8 cellular contexts compared by ENCODE assay signal in the genomic region with DNA sequence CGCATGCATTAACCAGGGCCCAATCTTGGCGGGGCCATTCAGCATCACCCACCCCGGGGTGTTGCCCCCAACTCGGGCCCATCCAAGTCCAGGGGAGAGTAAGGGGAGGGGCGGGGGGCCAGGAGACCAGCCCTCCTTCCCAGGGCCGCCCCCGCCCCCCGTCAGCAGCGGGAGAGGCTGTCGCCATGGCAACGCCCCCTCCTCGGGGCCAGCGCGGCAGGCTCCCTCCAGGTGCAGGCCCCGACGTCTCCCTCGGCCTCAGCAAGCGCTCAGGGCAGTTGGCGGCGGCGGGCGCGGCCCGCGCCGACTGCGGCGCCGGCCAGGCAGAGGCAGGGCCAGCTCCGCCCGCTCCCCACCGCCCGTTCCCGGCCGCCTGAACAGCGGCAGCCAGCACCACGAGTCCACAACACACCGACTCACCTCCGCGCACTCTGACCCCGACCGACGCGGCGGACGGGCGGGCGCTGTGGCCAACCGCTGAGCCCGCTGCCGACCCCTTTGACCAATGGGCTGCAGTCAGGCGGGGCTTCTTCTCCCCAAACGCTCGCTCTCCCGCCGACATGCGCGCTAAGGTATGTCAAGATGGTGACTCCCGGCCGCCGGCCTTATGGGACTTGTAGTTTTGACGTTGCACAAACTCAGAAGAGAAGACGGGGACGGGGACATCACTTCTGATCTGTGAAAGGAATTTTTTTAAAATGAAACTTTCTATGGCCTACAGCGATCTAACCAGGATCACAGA.
DNase-seq lines count a peak whose midpoint lies in the region; ATAC-seq and TF ChIP-seq lines count a peak whose summit lies in the region.

A gene with protein sequence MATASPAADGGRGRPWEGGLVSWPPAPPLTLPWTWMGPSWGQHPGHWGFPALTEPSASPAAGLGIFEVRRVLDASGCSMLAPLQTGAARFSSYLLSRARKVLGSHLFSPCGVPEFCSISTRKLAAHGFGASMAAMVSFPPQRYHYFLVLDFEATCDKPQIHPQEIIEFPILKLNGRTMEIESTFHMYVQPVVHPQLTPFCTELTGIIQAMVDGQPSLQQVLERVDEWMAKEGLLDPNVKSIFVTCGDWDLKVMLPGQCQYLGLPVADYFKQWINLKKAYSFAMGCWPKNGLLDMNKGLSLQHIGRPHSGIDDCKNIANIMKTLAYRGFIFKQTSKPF (minus strand): TSS at position 418 of the 742 bp plus-strand sequence. CDS start 231 bp downstream, at position 187.

- H3K27me3 Mint-ChIP-seq in central memory CD8-positive, alpha-beta T cell = no peaks in the 10 kb centered on the region

- peak within 1 kb of the TSS; percentile 97 for H3K4me3 ChIP-seq in AG09309 (ENCODE audit: control insufficient read depth, low read depth, low read length)

- peak within 1 kb of the TSS; percentile 90 for H3K4me3 Mint-ChIP-seq in central memory CD8-positive, alpha-beta T cell

- no peak for TF ChIP-seq CTCF in AG09309 (IDR thresholded peaks at IDR 0.05; ENCODE audit: control insufficient read depth, insufficient read depth, low read depth, low read length, missing control alignments)

- no peaks in the 10 kb centered on the region for H3K9me3 Mint-ChIP-seq in central memory CD8-positive, alpha-beta T cell

- DNase-seq in AG09309 (ENCODE audit: low read depth) = peak; percentile 87
- DNase-seq in NCI-H446 (lab: John Stamatoyannopoulos, UW) = peak; percentile 98 to 99
- peak; percentile 95 for DNase-seq in activated CD4-positive, CD25-positive, alpha-beta regulatory T cell treated with anti-CD3 and anti-CD28 coated beads, Interleukin-2, amount 50 U/mL, for 16 hours (ENCODE audit: low read depth, low spot score)
- DNase-seq in central memory CD8-positive, alpha-beta T cell (ENCODE audit: low spot score in 2 of 2) = peak; percentile 88 to 93
- peak; percentile 98 for DNase-seq in iris pigment epithelial cell (ENCODE audit: low read depth)
- peak; percentile 90 to 93 for DNase-seq in stimulated activated CD4-positive, alpha-beta T cell treated with anti-CD3 and anti-CD28 coated beads, Interleukin-12 subunit alpha, Interleukin-12 subunit beta, amount 100 ng/mL, for 24 hours (ENCODE audit: low read depth in 2 of 2)

- peaks cover 43% of the 10 kb centered on the region for H3K4me1 Mint-ChIP-seq in central memory CD8-positive, alpha-beta T cell

- H3K36me3 Mint-ChIP-seq in central memory CD8-positive, alpha-beta T cell (ENCODE audit: insufficient read depth) = peaks cover 6% of the 10 kb centered on the region

- ATAC-seq in GM19025 (IDR thresholded peaks at IDR 0.05; ENCODE audit: low read depth, unreplicated experiment) (peak; percentile 100), HG03342 (IDR thresholded peaks at IDR 0.05; ENCODE audit: unreplicated experiment) (peak; percentile 97)
- peak; percentile 99 for ATAC-seq in central memory CD8-positive, alpha-beta T cell (replicated peaks; ENCODE audit: extremely low read depth, poor library complexity, severe bottlenecking)

- peak within 1 kb of the TSS; percentile 95 for H3K27ac Mint-ChIP-seq in central memory CD8-positive, alpha-beta T cell (ENCODE audit: low read depth)

Comparison
In these comparisons a context has a peak if more than half of its experiments do, and no peak if none do; other contexts are left out.
1. Peak in every context shown above with its lines: DNase-seq, ATAC-seq and H3K4me3 ChIP-seq.